ENCODE assay signal across 17 cellular contexts in genomic region chr15:70182858-70183695, GRCh38.
DNase-seq lines count a peak whose midpoint lies in the region; ATAC-seq and TF ChIP-seq lines count a peak whose summit lies in the region.
"Had no signal": no experiment of that assay in that cellular context is flagged by ENCODE, and none has a peak within 500 bp of the region (broad histone marks: within the 10 kb centered on the region; RNA-seq: fewer than 3 reads in every experiment).

No MANE protein-coding gene starts in this region.

- H3K36me3 ChIP-seq in H7 (replicated peaks; ENCODE audit: control insufficient read depth, insufficient read depth, low read length) (no peaks in the 10 kb centered on the region), OCI-LY3 (replicated peaks; ENCODE audit: low read depth, low read length) (no peaks in the 10 kb centered on the region)
- H3K36me3 ChIP-seq: uterus had no signal

- H3K4me3 ChIP-seq in H7 (ENCODE audit: insufficient read depth, low read depth, low read length) (no peak overlapping the region), OCI-LY3 (ENCODE audit: low read length) (no peak overlapping the region), fibroblast of mammary gland (ENCODE audit: control insufficient read depth, low read depth, low read length) (no peak overlapping the region)
- H3K4me3 ChIP-seq: lung, uterus had no signal

- H3K9ac ChIP-seq in OCI-LY3 (ENCODE audit: low read length) = no peak overlapping the region

- DNase-seq in H7 = peak; percentile 72
- no peak for DNase-seq in fibroblast of mammary gland (ENCODE audit: low read depth)
- no peak for DNase-seq in NCI-H187 treated with DMSO at 0.1 percent for 48 hours (lab: John Stamatoyannopoulos, UW)
- DNase-seq in stimulated activated CD8-positive, alpha-beta memory T cell treated with anti-CD3 and anti-CD28 coated beads, Interleukin-4, amount 100 ng/mL, for 48 hours = no peak
- no peak for DNase-seq in NCI-H774 (lab: John Stamatoyannopoulos, UW)
- DNase-seq: activated CD4-positive, alpha-beta T cell treated with anti-CD3 and anti-CD28 coated beads for 48 hours; effector CD8-positive, alpha-beta T cell; natural killer cell; NCI-H1092 treated with DMSO at 0.1 percent for 48 hours; SHP77; stimulated activated naive CD8-positive, alpha-beta T cell treated with anti-CD3 and anti-CD28 coated beads, Interleukin-15, Interleukin-2, amounts not matched to agents 100 U/mL and 50 U/mL, for 24 hours; uterus had no signal

- no peaks in the 10 kb centered on the region; the same call in 1 of the 2 replicates for H3K27me3 ChIP-seq in H7 (ENCODE audit: control insufficient read depth, insufficient read depth, low read length)
- H3K27me3 ChIP-seq in OCI-LY3 (ENCODE audit: low read depth, low read length) = peaks cover 14% of the 10 kb centered on the region; the same call in 1 of the 2 replicates
- H3K27me3 ChIP-seq: uterus had no signal

- no peak overlapping the region for H3K4me2 ChIP-seq in OCI-LY3 (ENCODE audit: low read length)

- H3K4me1 ChIP-seq in OCI-LY3 (ENCODE audit: low read length) = peaks cover 24% of the 10 kb centered on the region

- no peaks in the 10 kb centered on the region for H3K79me2 ChIP-seq in OCI-LY3 (ENCODE audit: low read length)

- H4K20me1 ChIP-seq in OCI-LY3 (ENCODE audit: insufficient read depth, low read length) = no peaks in the 10 kb centered on the region

- TF ChIP-seq CTCF in 22Rv1 (IDR thresholded peaks at IDR 0.05) = peak; percentile 26; the same call in 1 of the 2 replicates
- peak; percentile 21 for TF ChIP-seq CTCF in OCI-LY3 (IDR thresholded peaks at IDR 0.05; ENCODE audit: low read depth, low read length)
- peak; percentile 4 for TF ChIP-seq CTCF in fibroblast of mammary gland (conservative IDR thresholded peaks at IDR 0.05; ENCODE audit: control insufficient read depth, insufficient read depth, low read depth, low read length)

- H3K9me3 ChIP-seq in OCI-LY3 (ENCODE audit: insufficient read depth, low read length) = no peaks in the 10 kb centered on the region
- H3K9me3 ChIP-seq: uterus had no signal

- no peak for ATAC-seq in HG02852 (IDR thresholded peaks at IDR 0.05; ENCODE audit: unreplicated experiment)
- ATAC-seq: activated naive CD4-positive, alpha-beta T cell treated with anti-CD3 and anti-CD28 coated beads, Interleukin-2, amount 50 U/mL, for 72 hours; natural killer cell; stimulated activated naive CD8-positive, alpha-beta T cell treated with anti-CD3 and anti-CD28 coated beads, Interleukin-15, Interleukin-2, amounts not matched to agents 100 U/mL and 50 U/mL, for 24 hours had no signal

- no peak overlapping the region for H3K27ac ChIP-seq in 22Rv1
- no peak overlapping the region for H3K27ac ChIP-seq in OCI-LY3 (ENCODE audit: low read length)
- H3K27ac ChIP-seq: uterus had no signal

- H2AFZ ChIP-seq in OCI-LY3 (ENCODE audit: low read depth, low read length) = no peak overlapping the region
